In the genomic region with DNA sequence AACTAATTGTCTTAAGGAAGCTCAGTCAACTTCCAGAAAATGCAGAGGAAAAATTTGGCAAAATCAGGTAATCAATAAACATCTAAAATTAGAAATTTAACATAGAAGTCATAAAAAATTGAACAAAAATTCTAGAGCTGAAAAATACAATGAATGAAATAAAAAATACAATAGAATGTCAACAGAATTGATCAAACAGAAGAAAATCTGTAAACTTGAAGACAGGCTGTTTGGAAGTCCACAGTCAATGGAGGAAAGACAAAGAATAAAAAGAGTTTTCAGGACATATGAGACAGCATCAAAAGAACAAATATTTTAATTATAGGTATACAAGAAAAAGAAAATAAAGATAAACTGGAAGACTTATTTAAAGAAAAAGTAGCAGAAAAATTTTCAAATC, we compare ENCODE assay signal across 36 cellular contexts.
"Had no signal": no experiment of that assay in that cellular context is flagged by ENCODE, and none has a peak within 500 bp of the region (broad histone marks: within the 10 kb centered on the region; RNA-seq: fewer than 3 reads in every experiment).

No MANE protein-coding gene starts in this region.

- H3K27me3 ChIP-seq: adrenal gland, ascending aorta, body of pancreas, brain microvascular endothelial cell, breast epithelium had no signal

- H3K4me3 Mint-ChIP-seq: activated B cell treated with CpG ODN at 0.5 μM for 24 hours; activated CD4-positive, alpha-beta memory T cell treated with anti-CD3 and anti-CD28 coated beads for 36 hours; activated CD4-positive, alpha-beta T cell treated with anti-CD3 and anti-CD28 coated beads, Interleukin-2, amount 10 ng/mL, durations not matched to agents 24 days and 14 days; activated CD8-positive, alpha-beta T cell treated with anti-CD3 and anti-CD28 coated beads for 36 hours; activated naive CD4-positive, alpha-beta T cell treated with anti-CD3 and anti-CD28 coated beads for 36 hours; activated naive CD8-positive, alpha-beta T cell treated with anti-CD3 and anti-CD28 coated beads for 36 hours; activated T-cell treated with anti-CD3 and anti-CD28 coated beads, Interleukin-2, amount 50 U/mL, for 4 hours; activated T-cell treated with anti-CD3 and anti-CD28 coated beads, Interleukin-2, amount 50 U/mL, for 72 hours; activated T-helper 1 cell treated with anti-CD3 and anti-CD28 coated beads, Interleukin-12 subunit alpha, Interleukin-12 subunit beta, Interleukin-2, Interleukin-4 antibody, amounts not matched to agents 30 ng/mL and 10 ng/mL and 1 ng/mL, durations not matched to agents 14 hours and 24 hours and 36 hours; activated T-helper 17 cell treated with anti-CD3 and anti-CD28 coated beads, Interleukin-2, amount 50 U/mL, for 72 hours; T-helper 1 cell treated with Interleukin-12 subunit alpha and Interleukin-12 subunit beta and Interleukin-4 antibody, amounts not matched to agents 30 μg/mL and 1 μg/mL, for 36 hours; T-helper 2 cell treated with Interferon-gamma antibody and Interleukin-4, amounts not matched to agents 5 μg/mL and 100 μg/mL, for 36 hours had no signal

- H3K4me1 Mint-ChIP-seq: activated B cell treated with CpG ODN at 0.5 μM for 24 hours; activated CD4-positive, alpha-beta T cell treated with anti-CD3 and anti-CD28 coated beads, Interleukin-2, amount 10 ng/mL, durations not matched to agents 24 days and 14 days; activated naive CD8-positive, alpha-beta T cell treated with anti-CD3 and anti-CD28 coated beads for 36 hours; activated T-helper 17 cell treated with anti-CD3 and anti-CD28 coated beads, Interleukin-2, amount 50 U/mL, for 72 hours had no signal

- H3K27ac Mint-ChIP-seq: activated B cell treated with CpG ODN at 0.5 μM for 24 hours; activated CD4-positive, alpha-beta memory T cell treated with anti-CD3 and anti-CD28 coated beads for 36 hours; activated CD4-positive, alpha-beta T cell treated with anti-CD3 and anti-CD28 coated beads, Interleukin-2, amount 10 ng/mL, durations not matched to agents 24 days and 14 days; activated CD8-positive, alpha-beta T cell treated with anti-CD3 and anti-CD28 coated beads for 36 hours; activated naive CD4-positive, alpha-beta T cell treated with anti-CD3 and anti-CD28 coated beads for 36 hours; activated naive CD4-positive, alpha-beta T cell treated with anti-CD3 and anti-CD28 coated beads, Interleukin-2, amount 50 U/mL, for 72 hours; activated naive CD8-positive, alpha-beta T cell treated with anti-CD3 and anti-CD28 coated beads for 36 hours; activated T-cell treated with anti-CD3 and anti-CD28 coated beads, Interleukin-2, amount 50 U/mL, for 72 hours; activated T-helper 1 cell treated with anti-CD3 and anti-CD28 coated beads, Interleukin-12 subunit alpha, Interleukin-12 subunit beta, Interleukin-2, Interleukin-4 antibody, amounts not matched to agents 30 ng/mL and 10 ng/mL and 1 ng/mL, durations not matched to agents 14 hours and 24 hours and 36 hours; activated T-helper 17 cell treated with anti-CD3 and anti-CD28 coated beads, Interleukin-2, amount 50 U/mL, for 72 hours; T-helper 1 cell treated with Interleukin-12 subunit alpha and Interleukin-12 subunit beta and Interleukin-4 antibody, amounts not matched to agents 30 μg/mL and 1 μg/mL, for 36 hours; T-helper 2 cell treated with Interferon-gamma antibody and Interleukin-4, amounts not matched to agents 5 μg/mL and 100 μg/mL, for 36 hours had no signal

- ATAC-seq: activated CD8-positive, alpha-beta T cell treated with anti-CD3 and anti-CD28 coated beads for 36 hours; activated naive CD4-positive, alpha-beta T cell treated with anti-CD3 and anti-CD28 coated beads, Interleukin-2, amount 50 U/mL, for 72 hours; activated T-cell treated with anti-CD3 and anti-CD28 coated beads, Interleukin-2, amount 50 U/mL, for 4 hours; activated T-cell treated with anti-CD3 and anti-CD28 coated beads, Interleukin-2, amount 50 U/mL, for 72 hours; activated T-helper 17 cell treated with anti-CD3 and anti-CD28 coated beads, Interleukin-2, amount 50 U/mL, for 72 hours; body of pancreas had no signal

- DNase-seq: activated B cell treated with CpG ODN at 0.5 μM for 24 hours; activated CD4-positive, alpha-beta memory T cell treated with anti-CD3 and anti-CD28 coated beads for 36 hours; activated CD4-positive, alpha-beta T cell treated with anti-CD3 and anti-CD28 coated beads for 4 hours; activated CD4-positive, alpha-beta T cell treated with anti-CD3 and anti-CD28 coated beads, Interleukin-2, amount 10 ng/mL, durations not matched to agents 24 days and 14 days; activated CD4-positive, alpha-beta T cell treated with anti-CD3 and anti-CD28 coated beads, Interleukin-2, amount 50 U/mL, for 1 hour; activated CD4-positive, alpha-beta T cell treated with anti-CD3 and anti-CD28 coated beads, Interleukin-2, amount 50 U/mL, for 4 hours; activated CD4-positive, CD25-positive, alpha-beta regulatory T cell treated with anti-CD3 and anti-CD28 coated beads, Interleukin-2, amount 50 U/mL, for 72 hours; activated CD8-positive, alpha-beta memory T cell treated with anti-CD3 and anti-CD28 coated beads, Interleukin-2, amount 50 U/mL, for 4 hours; activated CD8-positive, alpha-beta T cell treated with anti-CD3 and anti-CD28 coated beads for 36 hours; activated effector memory CD4-positive, alpha-beta T cell treated with anti-CD3 and anti-CD28 coated beads, Interleukin-2, amount 50 U/mL, for 16 hours; activated gamma-delta T cell treated with Interleukin-2 at 50 U/mL for 16 hours; activated naive CD4-positive, alpha-beta T cell; activated naive CD4-positive, alpha-beta T cell treated with anti-CD3 and anti-CD28 coated beads for 36 hours; activated naive CD4-positive, alpha-beta T cell treated with anti-CD3 and anti-CD28 coated beads, Interleukin-2, amount 50 U/mL, for 16 hours; activated naive CD8-positive, alpha-beta T cell treated with anti-CD3 and anti-CD28 coated beads for 36 hours; activated T-cell treated with anti-CD3 and anti-CD28 coated beads for 4 hours; activated T-cell treated with anti-CD3 and anti-CD28 coated beads, Interleukin-2, amount 50 U/mL, for 1 hour; activated T-cell treated with anti-CD3 and anti-CD28 coated beads, Interleukin-2, amount 50 U/mL, for 4 hours; activated T-cell treated with anti-CD3 and anti-CD28 coated beads, Interleukin-2, amount 50 U/mL, for 72 hours; adrenal gland; amygdala; anterior cingulate cortex; body of pancreas; brain microvascular endothelial cell; central memory CD4-positive, alpha-beta T cell; T-helper 1 cell; T-helper 2 cell; T-helper 9 cell had no signal

- H3K4me3 ChIP-seq: adrenal gland, ascending aorta, body of pancreas, breast epithelium had no signal

- H3K27me3 Mint-ChIP-seq: activated B cell treated with CpG ODN at 0.5 μM for 24 hours; activated CD4-positive, alpha-beta memory T cell treated with anti-CD3 and anti-CD28 coated beads for 36 hours; activated CD4-positive, alpha-beta T cell treated with anti-CD3 and anti-CD28 coated beads, Interleukin-2, amount 10 ng/mL, durations not matched to agents 24 days and 14 days; activated CD8-positive, alpha-beta T cell treated with anti-CD3 and anti-CD28 coated beads for 36 hours; activated naive CD8-positive, alpha-beta T cell treated with anti-CD3 and anti-CD28 coated beads for 36 hours; activated T-helper 17 cell treated with anti-CD3 and anti-CD28 coated beads, Interleukin-2, amount 50 U/mL, for 72 hours had no signal

- H3K4me1 ChIP-seq: adrenal gland, ascending aorta, breast epithelium had no signal

- H3K36me3 Mint-ChIP-seq: activated CD4-positive, alpha-beta memory T cell treated with anti-CD3 and anti-CD28 coated beads for 36 hours had no signal

- H3K36me3 ChIP-seq: adrenal gland, ascending aorta, brain microvascular endothelial cell, breast epithelium had no signal

- H3K27ac ChIP-seq: adrenal gland, ascending aorta, body of pancreas, brain microvascular endothelial cell, breast epithelium, VCaP had no signal
